ENCODE assay signal across 10 cellular contexts in genomic region chr18:48926420-48926857, GRCh38. TPM values are rescaled to one million over a fixed set of nuclear protein-coding genes. Genes with fewer than 3 reads are reported as not detected.
DNase-seq lines count a peak whose midpoint lies in the region; ATAC-seq and TF ChIP-seq lines count a peak whose summit lies in the region.
"Had no signal": no experiment of that assay in that cellular context is flagged by ENCODE, and none has a peak within 500 bp of the region (broad histone marks: within the 10 kb centered on the region; RNA-seq: fewer than 3 reads in every experiment).

No MANE protein-coding gene starts in this region.

- H3F3A ChIP-seq in MM.1S (ENCODE audit: insufficient read depth, low read length): peaks cover 73% of the 10 kb centered on the region

- H3K27me3 ChIP-seq in MM.1S (replicated peaks; ENCODE audit: insufficient read depth, low read length): no peaks in the 10 kb centered on the region

- peaks cover 4% of the 10 kb centered on the region for H3K27me3 Mint-ChIP-seq in brain
- H3K27me3 Mint-ChIP-seq in nephron progenitor cell (ENCODE audit: low read depth, poor library complexity): no peaks in the 10 kb centered on the region

- H3K9me3 Mint-ChIP-seq in brain (peaks cover 0 to 3% (median 0%) of the 10 kb centered on the region in 5 experiments), nephron progenitor cell (no peaks in the 10 kb centered on the region)
- H3K9me3 Mint-ChIP-seq: neural crest cell had no signal

- H3K9me2 ChIP-seq in MM.1S (replicated peaks; ENCODE audit: insufficient read depth, low read length): no peaks in the 10 kb centered on the region

- ATAC-seq in GM19324 (IDR thresholded peaks at IDR 0.05; ENCODE audit: low FRiP score, unreplicated experiment) (no peak), HG03457 (IDR thresholded peaks at IDR 0.05; ENCODE audit: unreplicated experiment) (no peak)

- peak; percentile 69 for DNase-seq in COR-L47 (lab: John Stamatoyannopoulos, UW)
- DNase-seq in MM.1S: no peak
- no peak for DNase-seq in nephron progenitor cell
- no peak for DNase-seq in mucosa of gallbladder (ENCODE audit: low spot score)
- no peak for DNase-seq in stimulated activated CD4-positive, alpha-beta T cell treated with anti-CD3 and anti-CD28 coated beads, Interleukin-12 subunit alpha, Interleukin-12 subunit beta, amount 100 ng/mL, for 4 hours
- DNase-seq: activated CD4-positive, alpha-beta T cell treated with anti-CD3 and anti-CD28 coated beads for 48 hours had no signal

- no peak overlapping the region for H3K9ac ChIP-seq in MM.1S (ENCODE audit: low read length)

- H3K27ac Mint-ChIP-seq in brain (peak overlapping the region in 3 of 5 experiments; percentile 41 to 72 (median 61)), nephron progenitor cell (peak overlapping the region; percentile 90)

- peak overlapping the region in 2 of 5 experiments; percentile 21 to 32 for H3K4me3 Mint-ChIP-seq in brain
- H3K4me3 Mint-ChIP-seq in nephron progenitor cell: peak overlapping the region; percentile 56
- H3K4me3 Mint-ChIP-seq: neural crest cell had no signal

- H2AFZ ChIP-seq in MM.1S (ENCODE audit: low read length): no peak overlapping the region

- peak overlapping the region; percentile 43; the same call in 1 of the 2 replicates for H3K4me2 ChIP-seq in MM.1S (ENCODE audit: low read depth, low read length)

- H3K9me3 ChIP-seq in MM.1S (replicated peaks; ENCODE audit: insufficient read depth, low read length): no peaks in the 10 kb centered on the region

- no peak for TF ChIP-seq CTCF in MM.1S (IDR thresholded peaks at IDR 0.05; ENCODE audit: low read length)
- no peak for TF ChIP-seq CTCF in brain (conservative IDR thresholded peaks at IDR 0.05)
- no peak for TF ChIP-seq CTCF in nephron progenitor cell (IDR thresholded peaks at IDR 0.05)

- peaks cover 100% of the 10 kb centered on the region for H3K79me2 ChIP-seq in MM.1S (ENCODE audit: low read length)

- peaks cover 4% of the 10 kb centered on the region; the same call in 1 of the 2 replicates for H3K36me3 ChIP-seq in MM.1S (replicated peaks; ENCODE audit: insufficient read depth, low read length)

- peaks cover 93% of the 10 kb centered on the region for H3K4me1 ChIP-seq in MM.1S (ENCODE audit: low read length)

- H4K20me1 ChIP-seq in MM.1S (ENCODE audit: insufficient read depth, low read length): no peaks in the 10 kb centered on the region

- no peak overlapping the region for H3K4me3 ChIP-seq in MM.1S (ENCODE audit: low read length)

- peaks cover 4% of the 10 kb centered on the region for H3K36me3 Mint-ChIP-seq in brain
- H3K36me3 Mint-ChIP-seq in nephron progenitor cell (ENCODE audit: low read depth): peaks cover 10% of the 10 kb centered on the region

- peaks cover 95% of the 10 kb centered on the region for H3K4me1 Mint-ChIP-seq in brain
- peaks cover 100% of the 10 kb centered on the region for H3K4me1 Mint-ChIP-seq in nephron progenitor cell

- H3K27ac ChIP-seq in MM.1S (ENCODE audit: low read length): peak overlapping the region; percentile 97; the same call in 1 of the 2 replicates

RNA-seq across cellular contexts. Expression of gene SMAD7, which starts 24.3 kb away (rescaled TPM):
- polyA plus RNA-seq in brain (ENCODE audit: insufficient read depth, low read depth, low replicate concordance): 8.0 TPM
- 20.0 TPM for total RNA-seq in mucosa of gallbladder
